In the genomic region with DNA sequence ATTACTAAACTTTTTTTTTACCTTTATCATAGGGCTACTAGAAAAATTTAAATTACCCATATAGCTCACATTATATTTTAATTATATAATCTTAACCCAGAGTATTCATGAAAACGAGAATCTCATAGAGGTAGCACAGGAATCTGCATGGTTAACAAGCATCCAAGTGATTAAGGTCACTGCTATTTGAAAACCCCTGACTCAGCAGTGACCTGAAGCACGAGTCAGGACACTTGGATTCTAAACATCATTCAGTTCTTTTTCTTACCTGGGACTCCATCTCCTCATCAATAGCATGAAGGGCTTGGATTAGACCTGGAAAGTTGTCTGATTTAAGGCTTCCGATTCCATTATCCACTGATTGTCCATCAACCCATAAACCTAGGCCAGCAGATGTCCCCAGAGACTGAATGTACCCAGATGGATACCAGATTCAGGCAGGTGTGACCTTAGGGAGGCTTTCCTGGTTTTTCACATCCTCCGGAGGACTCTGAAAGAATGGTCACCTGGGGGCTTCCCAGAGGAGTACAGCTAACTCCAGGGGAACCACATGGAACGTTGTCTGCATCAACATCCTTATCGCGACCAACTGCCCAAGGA, we compare ENCODE assay signal across 24 cellular contexts.
"Had no signal": no experiment of that assay in that cellular context is flagged by ENCODE, and none has a peak within 500 bp of the region (broad histone marks: within the 10 kb centered on the region; RNA-seq: fewer than 3 reads in every experiment).

No MANE protein-coding gene starts in this region.

- H2AFZ ChIP-seq: hepatocyte had no signal

- H3K36me3 ChIP-seq: esophagus muscularis mucosa, neutrophil, pancreas, right atrium auricular region, thyroid gland, upper lobe of right lung had no signal

- H3K9me3 Mint-ChIP-seq: activated naive CD4-positive, alpha-beta T cell treated with anti-CD3 and anti-CD28 coated beads, Interleukin-2, amount 50 U/mL, for 72 hours; memory B cell; nephron had no signal

- H3K27ac ChIP-seq: esophagus muscularis mucosa, hepatocyte, neutrophil, pancreas, psoas muscle, right atrium auricular region, thyroid gland, upper lobe of right lung, VCaP had no signal

- H3K27me3 ChIP-seq: hepatocyte, neutrophil, right atrium auricular region, thyroid gland had no signal

- H3K36me3 Mint-ChIP-seq: activated naive CD4-positive, alpha-beta T cell treated with anti-CD3 and anti-CD28 coated beads, Interleukin-2, amount 50 U/mL, for 72 hours; brain; memory B cell had no signal

- H3K4me3 ChIP-seq: esophagus muscularis mucosa, hepatocyte, pancreas, psoas muscle, right atrium auricular region, thyroid gland, upper lobe of right lung had no signal

- H3K27ac Mint-ChIP-seq: activated naive CD4-positive, alpha-beta T cell treated with anti-CD3 and anti-CD28 coated beads, Interleukin-2, amount 50 U/mL, for 72 hours; brain; memory B cell; nephron had no signal

- H3K9me3 ChIP-seq: esophagus muscularis mucosa, neutrophil, pancreas, psoas muscle, right atrium auricular region, thyroid gland, upper lobe of right lung had no signal

- H3K4me3 Mint-ChIP-seq: brain, memory B cell, nephron had no signal

- H3K4me1 Mint-ChIP-seq: memory B cell, nephron had no signal

- DNase-seq: activated CD4-positive, alpha-beta T cell treated with anti-CD3 and anti-CD28 coated beads for 1 hour; activated CD4-positive, alpha-beta T cell treated with anti-CD3 and anti-CD28 coated beads, Interleukin-2, amount 50 U/mL, for 1 hour; activated T-cell treated with anti-CD3 and anti-CD28 coated beads, Interleukin-2, amount 50 U/mL, for 1 hour; aorta; caudate nucleus; effector memory CD4-positive, alpha-beta T cell; glutamatergic neuron; pancreas; psoas muscle; stimulated activated CD4-positive, alpha-beta T cell treated with anti-CD3 and anti-CD28 coated beads, Interleukin-12 subunit alpha, Interleukin-12 subunit beta, amount 100 ng/mL, for 4 hours; stimulated activated CD4-positive, alpha-beta T cell treated with anti-CD3 and anti-CD28 coated beads, Interleukin-4, amount 100 ng/mL, for 4 hours; stimulated activated naive CD8-positive, alpha-beta T cell treated with anti-CD3 and anti-CD28 coated beads, Interleukin-15, Interleukin-2, amounts not matched to agents 100 U/mL and 50 U/mL, for 24 hours; T-helper 2 cell; thyroid gland; upper lobe of right lung had no signal

- H3K79me2 ChIP-seq: hepatocyte had no signal

- H3K4me1 ChIP-seq: esophagus muscularis mucosa, pancreas, psoas muscle, right atrium auricular region, upper lobe of right lung had no signal

- H3K4me2 ChIP-seq: hepatocyte had no signal
